In genomic region chr22:32037236-32037635, GRCh38 we compare ENCODE assay signal across 9 cellular contexts. TPM values are rescaled to one million over a fixed set of nuclear protein-coding genes. Genes with fewer than 3 reads are reported as not detected.
"Had no signal": no experiment of that assay in that cellular context is flagged by ENCODE, and none has a peak within 500 bp of the region (broad histone marks: within the 10 kb centered on the region; RNA-seq: fewer than 3 reads in every experiment).

No MANE protein-coding gene starts in this region.

- H3K4me1 Mint-ChIP-seq: H9 had no signal

- H3K4me2 ChIP-seq: GM23338 had no signal

- DNase-seq: H9, HCEC 1CT, IMR-90, KG1 had no signal

- H2AFZ ChIP-seq: GM23338 had no signal

- H3K9me3 Mint-ChIP-seq: GM23338, H9 had no signal

- H3K27ac Mint-ChIP-seq: GM23338, H9 had no signal

- FAIRE-seq: H1, H54, HTR-8/SVneo, K562 had no signal

- H3K4me3 ChIP-seq: GM23338, K562 had no signal

- H3K4me3 Mint-ChIP-seq: GM23338, H9 had no signal

RNA-seq across cellular contexts. Expression of gene SLC5A1, which starts 5.8 kb away (rescaled TPM):
- total RNA-seq: H1, H9, IMR-90, K562 had no signal
- polyA plus RNA-seq: GM23338, IMR-90, K562 had no signal
